Comparison of ENCODE assay signal across 14 cellular contexts in the genomic region with DNA sequence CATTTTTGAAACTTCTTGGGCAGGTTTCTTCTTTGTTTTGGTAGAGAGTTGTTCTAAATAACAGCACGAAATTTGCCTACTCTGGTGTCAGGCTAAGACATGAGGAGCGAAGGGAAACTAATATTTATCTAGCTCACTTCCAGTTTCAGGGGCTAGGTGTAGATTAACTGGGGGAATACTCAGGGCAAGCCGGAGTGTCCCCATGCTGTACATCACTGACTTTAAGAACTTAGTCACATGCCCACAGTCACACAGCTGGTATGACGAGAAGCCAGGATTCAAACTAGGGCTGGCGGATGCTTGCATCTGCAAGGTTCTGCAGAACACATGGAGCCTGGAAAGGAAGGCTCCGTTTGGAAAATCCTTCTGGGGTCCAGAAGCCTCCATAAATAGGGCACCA.
DNase-seq lines count a peak whose midpoint lies in the region; ATAC-seq and TF ChIP-seq lines count a peak whose summit lies in the region.
"Had no signal": no experiment of that assay in that cellular context is flagged by ENCODE, and none has a peak within 500 bp of the region (broad histone marks: within the 10 kb centered on the region; RNA-seq: fewer than 3 reads in every experiment).

No MANE protein-coding gene starts in this region.

- in situ Hi-C loops in GM13976 (cut with MboI; ENCODE audit: low sequenced_read_pairs, unreplicated experiment) = no loop called here

- DNase-seq in GM13976 (ENCODE audit: low spot score) (peak; percentile 42), NCI-H82 treated with DMSO at 0.1 percent for 48 hours (lab: John Stamatoyannopoulos, UW; ENCODE audit: unreplicated experiment) (no peak), HuH-7 (ENCODE audit: low spot score) (no peak), NCI-H2029 treated with DMSO at 0.1 percent for 48 hours (lab: John Stamatoyannopoulos, UW) (no peak), PC-9 (no peak)
- DNase-seq: colonic mucosa, gastrocnemius medialis, left ventricle myocardium superior, NCI-H1930 had no signal

- H4K20me1 ChIP-seq in PC-9 (ENCODE audit: insufficient read depth) = no peaks in the 10 kb centered on the region

- intact Hi-C loops in PC-9 (cut with micrococcal nuclease; ENCODE audit: unreplicated experiment) = loop anchor here (10.0 kb wide), 1 partner anchor 451 kb away; a partner anchor contains a TSS

- no peaks in the 10 kb centered on the region for H3K9me2 ChIP-seq in PC-9 (ENCODE audit: insufficient read depth)

- no peaks in the 10 kb centered on the region for H3K27me3 ChIP-seq in PC-9 (ENCODE audit: insufficient read depth, low read depth)
- H3K27me3 ChIP-seq: colonic mucosa, gastrocnemius medialis had no signal

- H3K79me2 ChIP-seq in PC-9 (ENCODE audit: low read depth) = no peaks in the 10 kb centered on the region

- H3K9me3 ChIP-seq in PC-9 (ENCODE audit: insufficient read depth, low read depth) = no peaks in the 10 kb centered on the region
- H3K9me3 ChIP-seq: colonic mucosa, gastrocnemius medialis had no signal

- no peak for TF ChIP-seq CTCF in GM13976 (IDR thresholded peaks at IDR 0.05; ENCODE audit: borderline replicate concordance, control extremely low read depth, extremely low read depth, insufficient read depth, missing control alignments)
- TF ChIP-seq CTCF in PC-9 (conservative IDR thresholded peaks at IDR 0.05) = no peak

- no peak overlapping the region for H3K4me2 ChIP-seq in PC-9

- H3K27ac ChIP-seq in PC-9 = no peak overlapping the region
- H3K27ac ChIP-seq: colonic mucosa had no signal

- BruUV-seq in PC-9 (replicated peaks; lab: Mats Ljungman, UMichigan) = no TSS peak

- ATAC-seq in GM19397 (IDR thresholded peaks at IDR 0.05; ENCODE audit: unreplicated experiment) (peak; percentile 88), HG02852 (IDR thresholded peaks at IDR 0.05; ENCODE audit: unreplicated experiment) (peak; percentile 83), HG03558 (IDR thresholded peaks at IDR 0.05; ENCODE audit: extremely low read depth, unreplicated experiment) (peak; percentile 94)
- ATAC-seq: activated T-helper 17 cell treated with anti-CD3 and anti-CD28 coated beads, Interleukin-2, amount 50 U/mL, for 72 hours; gastrocnemius medialis; left ventricle myocardium superior; Panc1 had no signal

- no peak overlapping the region for H2AFZ ChIP-seq in PC-9

- H3K4me3 ChIP-seq in PC-9 = no peak overlapping the region
- H3K4me3 ChIP-seq: colonic mucosa, gastrocnemius medialis had no signal

- CTCF ChIA-PET in PC-9 (lab: Charles Lee) = no interaction called here

- H3K4me1 ChIP-seq in PC-9 (replicated peaks; ENCODE audit: insufficient read depth) = 0 out of 2 replicates have a peak, but pooled peaks cover 3% of the 10 kb centered on the region

- POLR2A ChIA-PET in PC-9 (lab: Charles Lee; ENCODE audit: unreplicated experiment) = no interaction called here

- H3F3A ChIP-seq in PC-9 (ENCODE audit: insufficient read depth, low read depth) = no peaks in the 10 kb centered on the region

- no peaks in the 10 kb centered on the region for H3K36me3 ChIP-seq in PC-9 (ENCODE audit: low read depth)
- H3K36me3 ChIP-seq: colonic mucosa, gastrocnemius medialis had no signal
